ENCODE assay signal across 13 cellular contexts in the genomic region with DNA sequence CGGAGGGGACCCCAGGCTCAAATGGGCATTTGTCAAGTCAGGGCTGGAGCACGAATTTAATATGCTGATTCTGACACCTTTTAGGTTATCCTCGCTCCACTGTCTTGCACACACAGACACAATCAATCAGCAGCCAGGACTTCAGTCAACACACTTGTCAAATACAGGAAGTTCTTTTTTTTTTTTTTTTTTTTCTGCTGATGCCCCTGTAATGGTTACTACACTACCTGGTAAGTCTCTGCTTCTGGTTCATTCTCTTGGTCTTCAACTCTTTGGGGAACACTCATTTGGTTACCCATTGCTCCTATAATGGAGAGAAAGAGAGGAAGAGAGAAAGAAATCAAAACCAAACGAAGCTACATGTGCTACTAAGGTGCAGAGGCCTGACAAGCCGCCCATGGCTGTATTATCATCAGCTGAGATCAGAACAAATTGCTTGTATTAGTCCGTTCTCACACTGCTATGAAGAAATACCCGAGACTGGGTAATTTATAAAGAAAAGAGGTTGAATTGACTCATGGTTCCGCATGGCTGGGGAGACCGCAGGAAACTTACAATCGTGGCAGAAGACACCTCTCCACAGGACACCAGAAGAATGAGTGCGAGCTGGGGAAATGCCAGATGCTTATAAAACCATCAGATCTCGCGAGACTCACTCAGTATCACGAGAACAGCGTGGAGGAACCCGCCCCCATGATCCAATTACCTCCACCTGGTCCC. TPM values are rescaled to one million over a fixed set of nuclear protein-coding genes. Genes with fewer than 3 reads are reported as not detected.
DNase-seq lines count a peak whose midpoint lies in the region; ATAC-seq lines count a peak whose summit lies in the region.
"Had no signal": no experiment of that assay in that cellular context is flagged by ENCODE, and none has a peak within 500 bp of the region (broad histone marks: within the 10 kb centered on the region; RNA-seq: fewer than 3 reads in every experiment).

No MANE protein-coding gene starts in this region.

- ATAC-seq in GM18502 (IDR thresholded peaks at IDR 0.05; ENCODE audit: poor library complexity, unreplicated experiment) (peak; percentile 72), GM21381 (IDR thresholded peaks at IDR 0.05; ENCODE audit: unreplicated experiment) (peak; percentile 43), HG03342 (IDR thresholded peaks at IDR 0.05; ENCODE audit: unreplicated experiment) (peak; percentile 70)
- ATAC-seq in natural killer cell treated with Interleukin-12 subunit alpha and Interleukin-12 subunit beta and Interleukin-15 and Interleukin-18, amount 100 ng/mL, for 72 hours, result no peak
- ATAC-seq: HCT116 had no signal

- no peaks in the 10 kb centered on the region for H3K36me3 Mint-ChIP-seq in activated naive CD8-positive, alpha-beta T cell treated with anti-CD3 and anti-CD28 coated beads for 36 hours
- no peaks in the 10 kb centered on the region for H3K36me3 Mint-ChIP-seq in natural killer cell treated with Interleukin-12 subunit alpha and Interleukin-12 subunit beta and Interleukin-15 and Interleukin-18, amount 100 ng/mL, for 72 hours
- H3K36me3 Mint-ChIP-seq: activated CD4-positive, alpha-beta memory T cell treated with anti-CD3 and anti-CD28 coated beads for 36 hours had no signal

- no peak overlapping the region for H3K4me3 Mint-ChIP-seq in activated naive CD8-positive, alpha-beta T cell treated with anti-CD3 and anti-CD28 coated beads for 36 hours
- no peak overlapping the region for H3K4me3 Mint-ChIP-seq in natural killer cell treated with Interleukin-12 subunit alpha and Interleukin-12 subunit beta and Interleukin-15 and Interleukin-18, amount 100 ng/mL, for 72 hours
- H3K4me3 Mint-ChIP-seq: activated CD4-positive, alpha-beta memory T cell treated with anti-CD3 and anti-CD28 coated beads for 36 hours had no signal

- DNase-seq in activated naive CD8-positive, alpha-beta T cell treated with anti-CD3 and anti-CD28 coated beads for 36 hours, result no peak
- DNase-seq in natural killer cell treated with Interleukin-12 subunit alpha and Interleukin-12 subunit beta and Interleukin-15 and Interleukin-18, amount 100 ng/mL, for 72 hours (ENCODE audit: low spot score), result no peak
- DNase-seq in COLO829 (ENCODE audit: low spot score) (no peak), NCI-H1417 treated with DMSO at 0.1 percent for 48 hours (lab: John Stamatoyannopoulos, UW) (no peak)
- no peak for DNase-seq in stimulated activated CD4-positive, alpha-beta T cell treated with anti-CD3 and anti-CD28 coated beads, Interleukin-2, amount 100 ng/mL, for 48 hours
- DNase-seq: activated CD4-positive, alpha-beta memory T cell treated with anti-CD3 and anti-CD28 coated beads for 36 hours; KG1; NCI-H345; stimulated activated CD4-positive, alpha-beta T cell treated with anti-CD3 and anti-CD28 coated beads, Interleukin-4, amount 100 ng/mL, for 24 hours had no signal

- H3K4me1 Mint-ChIP-seq in activated naive CD8-positive, alpha-beta T cell treated with anti-CD3 and anti-CD28 coated beads for 36 hours, result peaks cover 24% of the 10 kb centered on the region
- H3K4me1 Mint-ChIP-seq in natural killer cell treated with Interleukin-12 subunit alpha and Interleukin-12 subunit beta and Interleukin-15 and Interleukin-18, amount 100 ng/mL, for 72 hours (ENCODE audit: low read depth in 2 of 2), result peaks cover 7 to 9% of the 10 kb centered on the region in 2 donors

- peaks cover 2% of the 10 kb centered on the region for H3K9me3 Mint-ChIP-seq in activated naive CD8-positive, alpha-beta T cell treated with anti-CD3 and anti-CD28 coated beads for 36 hours
- H3K9me3 Mint-ChIP-seq in natural killer cell treated with Interleukin-12 subunit alpha and Interleukin-12 subunit beta and Interleukin-15 and Interleukin-18, amount 100 ng/mL, for 72 hours, result no peaks in the 10 kb centered on the region
- H3K9me3 Mint-ChIP-seq: activated CD4-positive, alpha-beta memory T cell treated with anti-CD3 and anti-CD28 coated beads for 36 hours had no signal

- H3K27me3 Mint-ChIP-seq in activated naive CD8-positive, alpha-beta T cell treated with anti-CD3 and anti-CD28 coated beads for 36 hours, result no peaks in the 10 kb centered on the region
- H3K27me3 Mint-ChIP-seq in natural killer cell treated with Interleukin-12 subunit alpha and Interleukin-12 subunit beta and Interleukin-15 and Interleukin-18, amount 100 ng/mL, for 72 hours, result peaks cover 2 to 5% of the 10 kb centered on the region in 2 donors
- H3K27me3 Mint-ChIP-seq: activated CD4-positive, alpha-beta memory T cell treated with anti-CD3 and anti-CD28 coated beads for 36 hours had no signal

- peak overlapping the region; percentile 17 for H3K27ac Mint-ChIP-seq in activated naive CD8-positive, alpha-beta T cell treated with anti-CD3 and anti-CD28 coated beads for 36 hours
- H3K27ac Mint-ChIP-seq in natural killer cell treated with Interleukin-12 subunit alpha and Interleukin-12 subunit beta and Interleukin-15 and Interleukin-18, amount 100 ng/mL, for 72 hours, result no peak overlapping the region
- H3K27ac Mint-ChIP-seq: activated CD4-positive, alpha-beta memory T cell treated with anti-CD3 and anti-CD28 coated beads for 36 hours had no signal

RNA-seq across cellular contexts. Expression of gene BCAS1, which starts 11.8 kb away (rescaled TPM):
- total RNA-seq in activated naive CD8-positive, alpha-beta T cell treated with anti-CD3 and anti-CD28 coated beads for 36 hours, result under 1 TPM; 0.06 to 0.10 TPM
- under 1 TPM; 0.10 to 0.11 TPM for total RNA-seq in natural killer cell treated with Interleukin-12 subunit alpha and Interleukin-12 subunit beta and Interleukin-15 and Interleukin-18, amount 100 ng/mL, for 72 hours

Comparison
In these comparisons a context has a peak if more than half of its experiments do, and no peak if none do; other contexts are left out.
1. ATAC-seq: peak in GM18502 (single experiment), GM21381 (single experiment) and HG03342 (single experiment); none in natural killer cell treated with Interleukin-12 subunit alpha and Interleukin-12 subunit beta and Interleukin-15 and Interleukin-18, amount 100 ng/mL, for 72 hours (0 of 2).